11 cellular contexts compared by ENCODE assay signal in genomic region chr11:76266269-76266668, GRCh38. TPM values are rescaled to one million over a fixed set of nuclear protein-coding genes. Genes with fewer than 3 reads are reported as not detected.
DNase-seq lines count a peak whose midpoint lies in the region; ATAC-seq and TF ChIP-seq lines count a peak whose summit lies in the region.
"Had no signal": no experiment of that assay in that cellular context is flagged by ENCODE, and none has a peak within 500 bp of the region (broad histone marks: within the 10 kb centered on the region; RNA-seq: fewer than 3 reads in every experiment).

No MANE protein-coding gene starts in this region.

- H3K36me3 Mint-ChIP-seq in activated CD4-positive, alpha-beta memory T cell treated with anti-CD3 and anti-CD28 coated beads for 36 hours: no peaks in the 10 kb centered on the region

- H3K4me1 ChIP-seq in PC-3 (ENCODE audit: insufficient read depth, low read length) (peaks cover 17% of the 10 kb centered on the region), skeletal muscle satellite cell (ENCODE audit: control insufficient read depth, insufficient read depth, low read length) (peaks cover 20% of the 10 kb centered on the region)

- 0 out of 2 replicates have a peak, but pooled peaks cover under 1% of the 10 kb centered on the region for H3K27me3 ChIP-seq in PC-3 (ENCODE audit: low read length)
- peaks cover 47% of the 10 kb centered on the region for H3K27me3 ChIP-seq in skeletal muscle satellite cell (ENCODE audit: control insufficient read depth, insufficient read depth, low read length)

- H3K4me3 Mint-ChIP-seq in activated CD4-positive, alpha-beta memory T cell treated with anti-CD3 and anti-CD28 coated beads for 36 hours: no peak overlapping the region
- H3K4me3 Mint-ChIP-seq: GM23338 had no signal

- H3K27ac Mint-ChIP-seq in activated CD4-positive, alpha-beta memory T cell treated with anti-CD3 and anti-CD28 coated beads for 36 hours: no peak overlapping the region
- H3K27ac Mint-ChIP-seq: GM23338 had no signal

- H3K27me3 Mint-ChIP-seq in activated CD4-positive, alpha-beta memory T cell treated with anti-CD3 and anti-CD28 coated beads for 36 hours: peaks cover 4% of the 10 kb centered on the region

- DNase-seq in GM04503 (ENCODE audit: low read depth): peak; percentile 62
- DNase-seq in PC-3: peak; percentile 96
- DNase-seq in fibroblast of mammary gland (ENCODE audit: low read depth): peak; percentile 84
- no peak for DNase-seq in activated CD4-positive, alpha-beta memory T cell treated with anti-CD3 and anti-CD28 coated beads for 36 hours
- DNase-seq in activated T-cell treated with anti-CD3 and anti-CD28 coated beads, Interleukin-2, amount 50 U/mL, for 48 hours: no peak
- DNase-seq in T-helper 2 cell: no peak
- DNase-seq in 8988T: no peak
- DNase-seq: effector CD8-positive, alpha-beta T cell had no signal

- no peaks in the 10 kb centered on the region for H3F3A ChIP-seq in PC-3 (ENCODE audit: low read length, unreplicated experiment)

- H3K9me2 ChIP-seq in PC-3 (replicated peaks; ENCODE audit: low read length): no peaks in the 10 kb centered on the region

- no peaks in the 10 kb centered on the region for H3K79me2 ChIP-seq in PC-3 (ENCODE audit: low read length)

- H3K4me3 ChIP-seq in PC-3 (ENCODE audit: low read length) (peak overlapping the region; percentile 12; the same call in 1 of the 2 replicates), fibroblast of mammary gland (ENCODE audit: control insufficient read depth, low read depth, low read length) (no peak overlapping the region), skeletal muscle satellite cell (ENCODE audit: low read length) (no peak overlapping the region)
- H3K4me3 ChIP-seq: GM12878, GM23338 had no signal

- H3K4me1 Mint-ChIP-seq in activated CD4-positive, alpha-beta memory T cell treated with anti-CD3 and anti-CD28 coated beads for 36 hours (ENCODE audit: low read depth): no peaks in the 10 kb centered on the region
- H3K4me1 Mint-ChIP-seq: GM23338 had no signal

- peak overlapping the region; percentile 67 for H3K4me2 ChIP-seq in PC-3 (ENCODE audit: low read length)
- H3K4me2 ChIP-seq in skeletal muscle satellite cell (ENCODE audit: low read length): peak overlapping the region; percentile 44
- H3K4me2 ChIP-seq: GM23338 had no signal

- no TSS peak for BruUV-seq in PC-3 (replicated peaks; lab: Mats Ljungman, UMichigan)

- no peaks in the 10 kb centered on the region for H3K9me3 Mint-ChIP-seq in activated CD4-positive, alpha-beta memory T cell treated with anti-CD3 and anti-CD28 coated beads for 36 hours
- H3K9me3 Mint-ChIP-seq: GM23338 had no signal

- peak overlapping the region; percentile 50 for H3K27ac ChIP-seq in PC-3 (ENCODE audit: low read length)

- H4K20me1 ChIP-seq in PC-3 (ENCODE audit: low read length): no peaks in the 10 kb centered on the region

- ATAC-seq in PC-3: peak; percentile 94
- ATAC-seq: GM12878, GM23338 had no signal

- POLR2A ChIA-PET in PC-3 (lab: Charles Lee; ENCODE audit: unreplicated experiment): no interaction called here
- POLR2A ChIA-PET in activated CD4-positive, alpha-beta memory T cell treated with anti-CD3 and anti-CD28 coated beads for 36 hours (lab: Charles Lee): no interaction called here

- peak overlapping the region; percentile 33 for H2AFZ ChIP-seq in PC-3 (ENCODE audit: low read length)
- H2AFZ ChIP-seq: GM23338 had no signal

- H3K9me3 ChIP-seq in PC-3 (ENCODE audit: low read length) (no peaks in the 10 kb centered on the region), skeletal muscle satellite cell (replicated peaks; ENCODE audit: low read length) (no peaks in the 10 kb centered on the region)

- TF ChIP-seq CTCF in PC-3 (conservative IDR thresholded peaks at IDR 0.05; ENCODE audit: low read depth, low read length): no peak
- no peak for TF ChIP-seq CTCF in fibroblast of mammary gland (conservative IDR thresholded peaks at IDR 0.05; ENCODE audit: control insufficient read depth, insufficient read depth, low read depth, low read length)

- H3K9ac ChIP-seq in PC-3 (ENCODE audit: low read length) (no peak overlapping the region), skeletal muscle satellite cell (ENCODE audit: low read depth, low read length) (peak overlapping the region; percentile 27)

- CTCF ChIA-PET in PC-3 (lab: Charles Lee): no interaction called here
- CTCF ChIA-PET in activated CD4-positive, alpha-beta memory T cell treated with anti-CD3 and anti-CD28 coated beads for 36 hours (lab: Charles Lee): interaction anchor here (1.4 to 1.8 kb wide), 2 partner anchors 58 to 59 kb away, joined by 3 to 4 read pairs; no protein-coding TSS in a partner anchor

- H3K36me3 ChIP-seq in PC-3 (ENCODE audit: low read depth, low read length) (no peaks in the 10 kb centered on the region), skeletal muscle satellite cell (ENCODE audit: insufficient read depth, low read length) (no peaks in the 10 kb centered on the region)

- intact Hi-C loops in PC-3 (cut with micrococcal nuclease): loop anchor here (1.0 kb wide), 1 partner anchor 31 kb away; no protein-coding TSS in a partner anchor
- intact Hi-C loops in activated CD4-positive, alpha-beta memory T cell treated with anti-CD3 and anti-CD28 coated beads for 36 hours (cut with micrococcal nuclease): no loop called here

RNA-seq across cellular contexts. Expression of gene WNT11, which starts 60.0 kb away (rescaled TPM):
- total RNA-seq in PC-3 (2014; rRNA removed): 0.40 and 1.6 TPM in 2 replicates
- total RNA-seq in skeletal muscle satellite cell (2012; rRNA removed): under 0.01 and 0.87 TPM in 2 replicates
- total RNA-seq in activated CD4-positive, alpha-beta memory T cell treated with anti-CD3 and anti-CD28 coated beads for 36 hours: not detected
- total RNA-seq: GM12878 had no signal

Comparison
In these comparisons a context has a peak if more than half of its experiments do, and no peak if none do; other contexts are left out.
1. DNase-seq: peak in GM04503 (single experiment), PC-3 (single experiment) and fibroblast of mammary gland (single experiment); none in activated CD4-positive, alpha-beta memory T cell treated with anti-CD3 and anti-CD28 coated beads for 36 hours (single experiment), activated T-cell treated with anti-CD3 and anti-CD28 coated beads, Interleukin-2, amount 50 U/mL, for 48 hours (0 of 2), T-helper 2 cell (0 of 5) and 8988T (single experiment).